25 cellular contexts compared by ENCODE assay signal in the genomic region with DNA sequence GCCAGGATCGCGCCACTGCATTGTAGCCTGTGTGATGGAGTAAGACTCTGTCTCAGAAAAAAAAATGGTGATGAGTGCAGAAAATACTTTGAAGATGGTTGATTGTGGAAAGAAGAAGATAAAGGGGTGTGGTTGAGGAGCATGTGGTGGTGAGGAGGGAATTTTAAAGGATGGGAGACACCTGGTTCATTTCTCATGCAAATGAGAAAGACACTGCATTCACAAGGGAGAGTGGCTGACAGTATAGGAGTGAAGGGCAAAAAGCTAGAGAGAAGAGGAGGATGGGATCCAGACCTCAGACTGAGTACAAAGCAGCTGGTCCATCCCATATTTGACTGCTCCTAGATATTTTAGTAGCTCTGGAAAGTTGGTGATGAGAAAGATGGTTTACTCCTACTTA.
"Had no signal": no experiment of that assay in that cellular context is flagged by ENCODE, and none has a peak within 500 bp of the region (broad histone marks: within the 10 kb centered on the region; RNA-seq: fewer than 3 reads in every experiment).

No MANE protein-coding gene starts in this region.

- DNase-seq: Kasumi-1, MM.1S, NCI-H1092 treated with DMSO at 0.1 percent for 48 hours, NCI-H1436, NCI-H187, NCI-H2029, NCI-H2081 treated with DMSO at 0.1 percent for 48 hours, NCI-H2171, NCI-H226, NCI-H446, NCI-H510A, NCI-H524 treated with DMSO at 0.1 percent for 48 hours, NCI-H69, NCI-H774, Right ventricle myocardium superior, RPMI8226, SIG-M5, SK-N-SH, SW 1271 had no signal

- H3K27me3 Mint-ChIP-seq: IgD-negative memory B cell had no signal

- H3K36me3 ChIP-seq: SJSA1 had no signal

- H3K27me3 ChIP-seq: SJSA1 had no signal

- H3K9ac ChIP-seq: KMS-11, SK-N-SH had no signal

- H3K27ac Mint-ChIP-seq: IgD-negative memory B cell had no signal

- H3K4me2 ChIP-seq: KMS-11, SK-N-SH had no signal

- H3K9me3 Mint-ChIP-seq: IgD-negative memory B cell had no signal

- H3K27ac ChIP-seq: KMS-11, SJSA1 had no signal

- H3K4me3 ChIP-seq: K562, SJSA1 had no signal

- ATAC-seq: HepG2, K562 had no signal

- H3K4me3 Mint-ChIP-seq: IgD-negative memory B cell had no signal

- H3K9me3 ChIP-seq: SJSA1, SK-N-SH had no signal

- FAIRE-seq: HepG2, K562, RCC 7860 had no signal
